Comparison of ENCODE assay signal across 17 cellular contexts in the genomic region with DNA sequence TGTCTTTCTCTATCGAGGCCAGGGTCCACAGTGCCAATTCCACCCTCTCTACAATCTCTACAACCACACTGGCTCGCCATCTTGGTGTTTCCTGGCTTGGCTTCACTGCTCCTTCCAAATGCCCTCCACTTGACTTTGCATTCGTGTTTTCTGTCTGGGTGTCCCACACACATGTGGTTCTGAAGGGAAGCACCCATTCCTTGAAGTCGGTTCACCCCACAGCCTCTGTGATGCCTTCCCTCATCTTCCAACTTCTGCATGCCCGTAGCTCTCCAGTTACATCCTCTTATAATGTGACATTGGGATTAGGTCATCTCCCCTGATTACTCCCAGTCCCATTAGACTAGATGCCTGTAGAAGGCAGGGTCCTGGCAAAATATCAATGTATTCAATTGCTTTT. TPM values are rescaled to one million over a fixed set of nuclear protein-coding genes. Genes with fewer than 3 reads are reported as not detected.
"Had no signal": no experiment of that assay in that cellular context is flagged by ENCODE, and none has a peak within 500 bp of the region (broad histone marks: within the 10 kb centered on the region; RNA-seq: fewer than 3 reads in every experiment).

No MANE protein-coding gene starts in this region.

RNA-seq across cellular contexts. Expression of a gene that starts 10.8 kb away (rescaled TPM):
- total RNA-seq: activated B cell treated with CpG ODN at 0.5 μM for 24 hours; activated CD8-positive, alpha-beta T cell treated with anti-CD3 and anti-CD28 coated beads for 36 hours; aorta; colonic mucosa; epithelial cell of proximal tubule; fibroblast of lung; foreskin keratinocyte; hepatocyte; left cardiac atrium; lower leg skin; mucosa of gallbladder; occipital lobe; sigmoid colon; subcutaneous adipose tissue; T-helper 2 cell treated with Interferon-gamma antibody and Interleukin-4, amounts not matched to agents 100 ng/mL and 5 ng/mL, for 36 hours; thyroid gland; ureter had no signal
- polyA plus RNA-seq: aorta, fibroblast of lung, foreskin keratinocyte had no signal

RNA-seq across cellular contexts. Expression of a gene that starts 55.0 kb away (rescaled TPM):
- total RNA-seq: epithelial cell of proximal tubule had no signal
